Comparison of ENCODE assay signal across 10 cellular contexts in genomic region chr15:72197045-72197459, GRCh38. TPM values are rescaled to one million over a fixed set of nuclear protein-coding genes. Genes with fewer than 3 reads are reported as not detected.
DNase-seq lines count a peak whose midpoint lies in the region; ATAC-seq and TF ChIP-seq lines count a peak whose summit lies in the region.
"Had no signal": no experiment of that assay in that cellular context is flagged by ENCODE, and none has a peak within 500 bp of the region (broad histone marks: within the 10 kb centered on the region; RNA-seq: fewer than 3 reads in every experiment).

No MANE protein-coding gene starts in this region.

- no peak overlapping the region for H3K9ac ChIP-seq in duodenal mucosa (ENCODE audit: low read depth in 1 of 2, low read length in 2 of 2)

- intact Hi-C loops in tibial artery (cut with DNase I; ENCODE audit: low total_unique reads): no loop called here

- H3K9me3 Mint-ChIP-seq in activated CD8-positive, alpha-beta memory T cell treated with anti-CD3 and anti-CD28 coated beads, Interleukin-2, amount 10 ng/mL, durations not matched to agents 7 days and 5 days (ENCODE audit: low read depth): no peaks in the 10 kb centered on the region

- TF ChIP-seq CTCF in tibial artery (IDR thresholded peaks at IDR 0.05): no peak

- peaks cover 18% of the 10 kb centered on the region for H3K27me3 Mint-ChIP-seq in activated CD8-positive, alpha-beta memory T cell treated with anti-CD3 and anti-CD28 coated beads, Interleukin-2, amount 10 ng/mL, durations not matched to agents 7 days and 5 days

- H3K27ac ChIP-seq in duodenal mucosa (ENCODE audit: low read depth, low read length) (no peak overlapping the region), tibial artery (no peak overlapping the region)
- H3K27ac ChIP-seq: C4-2B had no signal

- H3K4me3 ChIP-seq in duodenal mucosa (ENCODE audit: low read depth in 1 of 2, low read length in 2 of 2): peak overlapping the region; percentile 38 to 59
- H3K4me3 ChIP-seq in tibial artery: peak overlapping the region; percentile 48 to 59

- H3K27me3 ChIP-seq in duodenal mucosa (ENCODE audit: control insufficient read depth in 1 of 2, insufficient read depth in 2 of 2, low read length in 2 of 2) (peaks cover 0 to 4% of the 10 kb centered on the region in 2 donors), tibial artery (peaks cover 0 to 4% of the 10 kb centered on the region in 2 donors)

- peaks cover 10% of the 10 kb centered on the region for H3K4me1 Mint-ChIP-seq in activated CD8-positive, alpha-beta memory T cell treated with anti-CD3 and anti-CD28 coated beads, Interleukin-2, amount 10 ng/mL, durations not matched to agents 7 days and 5 days

- CTCF ChIA-PET in activated CD8-positive, alpha-beta memory T cell treated with anti-CD3 and anti-CD28 coated beads, Interleukin-2, amount 10 ng/mL, durations not matched to agents 7 days and 5 days (lab: Charles Lee): interaction anchor here (1.1 to 1.3 kb wide), 2 partner anchors 11 to 108 kb away, joined by 3 read pairs; no protein-coding TSS in a partner anchor

- peaks cover 38% of the 10 kb centered on the region for H3K36me3 Mint-ChIP-seq in activated CD8-positive, alpha-beta memory T cell treated with anti-CD3 and anti-CD28 coated beads, Interleukin-2, amount 10 ng/mL, durations not matched to agents 7 days and 5 days

- H3K4me1 ChIP-seq in duodenal mucosa (ENCODE audit: control insufficient read depth in 1 of 2, insufficient read depth in 2 of 2, low read length in 2 of 2) (peaks cover 10 to 29% of the 10 kb centered on the region in 2 donors), tibial artery (peaks cover 0 to 13% (median 5%) of the 10 kb centered on the region in 4 donors)

- H3K9me3 ChIP-seq in duodenal mucosa (ENCODE audit: control insufficient read depth in 1 of 2, low read length in 2 of 2) (no peaks in the 10 kb centered on the region), tibial artery (no peaks in the 10 kb centered on the region)

- ATAC-seq in activated CD8-positive, alpha-beta memory T cell treated with anti-CD3 and anti-CD28 coated beads, Interleukin-2, amount 10 ng/mL, durations not matched to agents 7 days and 5 days: no peak
- ATAC-seq in HG03520 (IDR thresholded peaks at IDR 0.05; ENCODE audit: unreplicated experiment): no peak

- no peak overlapping the region for H3K4me3 Mint-ChIP-seq in activated CD8-positive, alpha-beta memory T cell treated with anti-CD3 and anti-CD28 coated beads, Interleukin-2, amount 10 ng/mL, durations not matched to agents 7 days and 5 days

- no peak overlapping the region for H3K27ac Mint-ChIP-seq in activated CD8-positive, alpha-beta memory T cell treated with anti-CD3 and anti-CD28 coated beads, Interleukin-2, amount 10 ng/mL, durations not matched to agents 7 days and 5 days

- H3K36me3 ChIP-seq in duodenal mucosa (ENCODE audit: control insufficient read depth in 1 of 2, insufficient read depth in 2 of 2, low read length in 2 of 2) (peaks cover 16 to 30% of the 10 kb centered on the region in 2 donors), tibial artery (peaks cover 23 to 37% (median 25%) of the 10 kb centered on the region in 3 donors)

- peak; percentile 64 for DNase-seq in activated CD8-positive, alpha-beta memory T cell treated with anti-CD3 and anti-CD28 coated beads, Interleukin-2, amount 50 U/mL, for 48 hours
- DNase-seq in activated CD8-positive, alpha-beta memory T cell treated with anti-CD3 and anti-CD28 coated beads, Interleukin-2, amount 10 ng/mL, durations not matched to agents 7 days and 5 days: no peak
- DNase-seq in mesenteric fat pad (ENCODE audit: low spot score) (peak; percentile 89), tibial artery (no peak), anterior cingulate cortex (lab: John Stamatoyannopoulos, UW) (no peak), GM19240 (ENCODE audit: insufficient read length, low spot score) (no peak)
- DNase-seq: activated CD4-positive, alpha-beta T cell treated with anti-CD3 and anti-CD28 coated beads, Interleukin-2, amount 50 U/mL, for 4 hours had no signal

RNA-seq across cellular contexts. Expression of gene GRAMD2A, which starts 0.5 kb away (rescaled TPM):
- not detected for total RNA-seq in activated CD8-positive, alpha-beta memory T cell treated with anti-CD3 and anti-CD28 coated beads, Interleukin-2, amount 10 ng/mL, durations not matched to agents 7 days and 5 days
- not detected for total RNA-seq in mesenteric fat pad

RNA-seq across cellular contexts. Expression of gene PKM, which starts 33.9 kb away (rescaled TPM):
- total RNA-seq in activated CD8-positive, alpha-beta memory T cell treated with anti-CD3 and anti-CD28 coated beads, Interleukin-2, amount 10 ng/mL, durations not matched to agents 7 days and 5 days: 1,000 to 10,000 TPM; 1,010 to 1,764 TPM
- 414 TPM for total RNA-seq in mesenteric fat pad

Comparison
In these comparisons a context has a peak if more than half of its experiments do, and no peak if none do; other contexts are left out.
1. DNase-seq: peak in activated CD8-positive, alpha-beta memory T cell treated with anti-CD3 and anti-CD28 coated beads, Interleukin-2, amount 50 U/mL, for 48 hours (single experiment) and mesenteric fat pad (single experiment); none in activated CD8-positive, alpha-beta memory T cell treated with anti-CD3 and anti-CD28 coated beads, Interleukin-2, amount 10 ng/mL, durations not matched to agents 7 days and 5 days (single experiment), tibial artery (0 of 2), anterior cingulate cortex (0 of 58) and GM19240 (single experiment).